Comparison of ENCODE assay signal across 17 cellular contexts in genomic region chr5:95925345-95925744, GRCh38. TPM values are rescaled to one million over a fixed set of nuclear protein-coding genes. Genes with fewer than 3 reads are reported as not detected.
DNase-seq lines count a peak whose midpoint lies in the region; ATAC-seq and TF ChIP-seq lines count a peak whose summit lies in the region.
"Had no signal": no experiment of that assay in that cellular context is flagged by ENCODE, and none has a peak within 500 bp of the region (broad histone marks: within the 10 kb centered on the region; RNA-seq: fewer than 3 reads in every experiment).

No MANE protein-coding gene starts in this region.

- in situ Hi-C loops in GM18951 (cut with MboI; ENCODE audit: low sequenced_read_pairs, unreplicated experiment), result no loop called here

- H3K79me2 ChIP-seq in MM.1S (ENCODE audit: low read length), result peaks cover 57% of the 10 kb centered on the region
- peaks cover 30% of the 10 kb centered on the region for H3K79me2 ChIP-seq in smooth muscle cell (ENCODE audit: low read depth)

- H3K27me3 ChIP-seq in MM.1S (replicated peaks; ENCODE audit: insufficient read depth, low read length) (no peaks in the 10 kb centered on the region), body of pancreas (no peaks in the 10 kb centered on the region), smooth muscle cell (ENCODE audit: low read depth) (no peaks in the 10 kb centered on the region)
- H3K27me3 ChIP-seq: cardiac muscle cell had no signal

- peaks cover 12% of the 10 kb centered on the region for H3K36me3 Mint-ChIP-seq in activated T-cell treated with anti-CD3 and anti-CD28 coated beads, Interleukin-2, amount 50 U/mL, for 4 hours (ENCODE audit: insufficient read depth)

- no peaks in the 10 kb centered on the region for H3K9me3 Mint-ChIP-seq in activated T-cell treated with anti-CD3 and anti-CD28 coated beads, Interleukin-2, amount 50 U/mL, for 4 hours
- H3K9me3 Mint-ChIP-seq: activated CD4-positive, alpha-beta T cell treated with anti-CD3 and anti-CD28 coated beads, Interleukin-2, amount 10 ng/mL, durations not matched to agents 7 days and 5 days; T-cell had no signal

- TF ChIP-seq POLR2A in GM18951 (IDR thresholded peaks at IDR 0.05; ENCODE audit: extremely low read depth, insufficient read depth, insufficient read length), result peak; percentile 2
- no peak for TF ChIP-seq POLR2A in body of pancreas (IDR thresholded peaks at IDR 0.05)

- ATAC-seq in body of pancreas, result no peak
- no peak for ATAC-seq in activated T-cell treated with anti-CD3 and anti-CD28 coated beads, Interleukin-2, amount 50 U/mL, for 4 hours
- ATAC-seq: T-cell had no signal

- TF ChIP-seq CTCF in MM.1S (IDR thresholded peaks at IDR 0.05; ENCODE audit: low read length), result no peak
- TF ChIP-seq CTCF in body of pancreas (IDR thresholded peaks at IDR 0.05), result no peak
- no peak for TF ChIP-seq CTCF in smooth muscle cell (IDR thresholded peaks at IDR 0.05; ENCODE audit: borderline replicate concordance, insufficient read depth, poor library complexity, severe bottlenecking)

- peaks cover 68% of the 10 kb centered on the region for H3K4me1 ChIP-seq in MM.1S (ENCODE audit: low read length)
- H3K4me1 ChIP-seq in body of pancreas, result peaks cover 61% of the 10 kb centered on the region
- no peaks in the 10 kb centered on the region for H3K4me1 ChIP-seq in smooth muscle cell (ENCODE audit: low read depth)

- no peak overlapping the region for H3K4me3 Mint-ChIP-seq in activated T-cell treated with anti-CD3 and anti-CD28 coated beads, Interleukin-2, amount 50 U/mL, for 4 hours
- H3K4me3 Mint-ChIP-seq: activated CD4-positive, alpha-beta T cell treated with anti-CD3 and anti-CD28 coated beads, Interleukin-2, amount 10 ng/mL, durations not matched to agents 7 days and 5 days; T-cell had no signal

- WGBS in body of pancreas, 2 donors, result 53 to 76% methylated on average over 2 of the region's 2 CpGs
- 87% methylated on average over 2 of the region's 2 CpGs for WGBS in smooth muscle cell (ENCODE audit: low lambda C conversion rate)

- H3K4me2 ChIP-seq in MM.1S (ENCODE audit: low read depth, low read length) (peak overlapping the region; percentile 48), smooth muscle cell (no peak overlapping the region)

- H3K9ac ChIP-seq in MM.1S (ENCODE audit: low read length), result peak overlapping the region; percentile 2; the same call in 1 of the 2 replicates
- no peak overlapping the region for H3K9ac ChIP-seq in smooth muscle cell (ENCODE audit: low read depth)

- peaks cover 15% of the 10 kb centered on the region for H3K4me1 Mint-ChIP-seq in activated T-cell treated with anti-CD3 and anti-CD28 coated beads, Interleukin-2, amount 50 U/mL, for 4 hours (ENCODE audit: low read depth)

- no peaks in the 10 kb centered on the region for H3K9me2 ChIP-seq in MM.1S (replicated peaks; ENCODE audit: insufficient read depth, low read length)

- intact Hi-C loops in body of pancreas (cut with DNase I), result no loop called here

- H4K20me1 ChIP-seq in MM.1S (ENCODE audit: insufficient read depth, low read length) (no peaks in the 10 kb centered on the region), smooth muscle cell (ENCODE audit: low read depth) (peaks cover 83% of the 10 kb centered on the region)

- H3K4me3 ChIP-seq in MM.1S (ENCODE audit: low read length) (peak overlapping the region; percentile 17; the same call in 1 of the 2 replicates), body of pancreas (no peak overlapping the region), smooth muscle cell (no peak overlapping the region)
- H3K4me3 ChIP-seq: cardiac muscle cell, lung had no signal

- H3K9me3 ChIP-seq in MM.1S (replicated peaks; ENCODE audit: insufficient read depth, low read length) (no peaks in the 10 kb centered on the region), body of pancreas (no peaks in the 10 kb centered on the region), smooth muscle cell (replicated peaks; ENCODE audit: low read depth) (no peaks in the 10 kb centered on the region)

- H3K27ac ChIP-seq in MM.1S (ENCODE audit: low read length) (peak overlapping the region; percentile 61), body of pancreas (peak overlapping the region; percentile 50 to 80 (median 65)), smooth muscle cell (ENCODE audit: low read depth) (peak overlapping the region; percentile 23)

- H3K27me3 Mint-ChIP-seq in activated T-cell treated with anti-CD3 and anti-CD28 coated beads, Interleukin-2, amount 50 U/mL, for 4 hours (ENCODE audit: low read depth), result no peaks in the 10 kb centered on the region
- H3K27me3 Mint-ChIP-seq: activated CD4-positive, alpha-beta T cell treated with anti-CD3 and anti-CD28 coated beads, Interleukin-2, amount 10 ng/mL, durations not matched to agents 7 days and 5 days; T-cell had no signal

- H2AFZ ChIP-seq in MM.1S (ENCODE audit: low read length) (no peak overlapping the region), smooth muscle cell (ENCODE audit: low read depth) (no peak overlapping the region)

- DNase-seq in MM.1S, result no peak
- no peak for DNase-seq in body of pancreas
- DNase-seq in smooth muscle cell (lab: John Stamatoyannopoulos, UW; ENCODE audit: unreplicated experiment), result no peak
- DNase-seq in activated T-cell treated with anti-CD3 and anti-CD28 coated beads, Interleukin-2, amount 50 U/mL, for 4 hours, result no peak
- DNase-seq in stimulated activated CD4-positive, alpha-beta T cell treated with anti-CD3 and anti-CD28 coated beads, Interleukin-1b, Interleukin-23, amount 100 ng/mL, for 48 hours, result no peak
- no peak for DNase-seq in activated naive CD4-positive, alpha-beta T cell treated with Interleukin-2 at 50 U/mL for 16 hours
- DNase-seq in HPDE6-E6E7 (ENCODE audit: extremely low spot score), result no peak
- DNase-seq: activated CD4-positive, alpha-beta T cell treated with anti-CD3 and anti-CD28 coated beads, Interleukin-2, amount 10 ng/mL, durations not matched to agents 7 days and 5 days; activated gamma-delta T cell; amniotic stem cell; dermis blood vessel endothelial cell; GOT3; stimulated activated CD8-positive, alpha-beta memory T cell treated with anti-CD3 and anti-CD28 coated beads, Interleukin-4, amount 100 ng/mL, for 48 hours; T-cell had no signal

- H3F3A ChIP-seq in MM.1S (ENCODE audit: insufficient read depth, low read length) (peaks cover 56% of the 10 kb centered on the region), smooth muscle cell (ENCODE audit: low read depth) (peaks cover 6% of the 10 kb centered on the region)

- no peaks in the 10 kb centered on the region for H3K36me3 ChIP-seq in MM.1S (replicated peaks; ENCODE audit: insufficient read depth, low read length)
- H3K36me3 ChIP-seq in body of pancreas (replicated peaks in 1 of 2; ENCODE audit: insufficient read depth in 1 of 2, low read depth in 2 of 2), result no peaks in the 10 kb centered on the region
- H3K36me3 ChIP-seq in smooth muscle cell (ENCODE audit: low read depth), result no peaks in the 10 kb centered on the region
- H3K36me3 ChIP-seq: cardiac muscle cell had no signal

RNA-seq across cellular contexts. Expression of gene ELL2, which starts 36.3 kb away (rescaled TPM):
- total RNA-seq in body of pancreas (100 to 1,000 TPM; 100 to 104 TPM), smooth muscle cell (49.9 and 67.9 TPM in 2 replicates)
- 14.4 and 30.9 TPM in 2 replicates for polyA plus RNA-seq in smooth muscle cell
- 100 to 1,000 TPM in 1 of 3 donors, 10 to 100 TPM in 2; 69.7 to 103 (median 87.0) TPM for total RNA-seq in activated T-cell treated with anti-CD3 and anti-CD28 coated beads, Interleukin-2, amount 50 U/mL, for 4 hours
